1 cellular context compared by ENCODE assay signal in genomic region chr6:15340775-15341174, GRCh38.
A peak's percentile ranks its signal among the peaks of the same experiment; 100 is the strongest.
TF ChIP-seq lines count a peak whose summit lies in the region.

No MANE protein-coding gene starts in this region.

TF ChIP-seq in GM12878, 131 proteins besides CTCF, POLR2A, EP300 and RAD21 (continued from another document):
- no peak for TF ChIP-seq REST (IDR thresholded peaks at IDR 0.05; ENCODE audit: low read depth, low read length)
- TF ChIP-seq MYB (IDR thresholded peaks at IDR 0.05; ENCODE audit: borderline replicate concordance, low read depth, low read length), result no peak
- TF ChIP-seq ETV6 (conservative IDR thresholded peaks at IDR 0.05 in 1 of 2, IDR thresholded peaks at IDR 0.05 in 1 of 2; ENCODE audit: borderline replicate concordance in 1 of 2, low read depth in 1 of 2), result peak in 1 of 2 experiments; percentile 49; a peak in 1 of 4 replicates
- TF ChIP-seq HSF1 (IDR thresholded peaks at IDR 0.05; ENCODE audit: low read depth, low read length), result no peak
- no peak for TF ChIP-seq WRNIP1 (IDR thresholded peaks at IDR 0.05; ENCODE audit: borderline replicate concordance, low read depth, low read length)
- TF ChIP-seq GATAD2B (conservative IDR thresholded peaks at IDR 0.05; ENCODE audit: low read depth), result peak; percentile 49; the same call in 1 of the 2 replicates
- no peak for TF ChIP-seq ZNF622 (IDR thresholded peaks at IDR 0.05)
- TF ChIP-seq SPI1 (IDR thresholded peaks at IDR 0.05; ENCODE audit: borderline replicate concordance, insufficient read depth, low read depth, low read length), result peak; percentile 46; the same call in 1 of the 2 replicates
- no peak for TF ChIP-seq SREBF2 (IDR thresholded peaks at IDR 0.05; ENCODE audit: low read length)
- TF ChIP-seq TARDBP (IDR thresholded peaks at IDR 0.05; ENCODE audit: borderline replicate concordance), result no peak
- no peak for TF ChIP-seq CREM (IDR thresholded peaks at IDR 0.05; ENCODE audit: low read depth)
- peak; percentile 33; the same call in 1 of the 2 replicates for TF ChIP-seq EED (IDR thresholded peaks at IDR 0.05; ENCODE audit: low read depth)
- no peak for TF ChIP-seq HCFC1 (IDR thresholded peaks at IDR 0.05; ENCODE audit: low read length)
- no peak for TF ChIP-seq IRF5 (IDR thresholded peaks at IDR 0.05; ENCODE audit: borderline replicate concordance)
- no peak for TF ChIP-seq ASH2L (IDR thresholded peaks at IDR 0.05; ENCODE audit: borderline replicate concordance, low read depth)
- no peak for TF ChIP-seq ZNF24 (IDR thresholded peaks at IDR 0.05)
- no peak for TF ChIP-seq ZBED1 (IDR thresholded peaks at IDR 0.05; ENCODE audit: borderline replicate concordance)
- TF ChIP-seq PAX5 (IDR thresholded peaks at IDR 0.05; ENCODE audit: borderline replicate concordance, low read depth, low read length), result no peak
- TF ChIP-seq RAD51 (IDR thresholded peaks at IDR 0.05), result peak; percentile 70
- TF ChIP-seq IKZF2 (IDR thresholded peaks at IDR 0.05), result peak; percentile 54 to 56; a peak in 2 of 4 replicates
- TF ChIP-seq SREBF1 (IDR thresholded peaks at IDR 0.05; ENCODE audit: low read length), result no peak
- TF ChIP-seq FOS (IDR thresholded peaks at IDR 0.05; ENCODE audit: borderline replicate concordance, extremely low read depth, insufficient read length), result no peak
- no peak for TF ChIP-seq CEBPB (IDR thresholded peaks at IDR 0.05; ENCODE audit: borderline replicate concordance in 1 of 2, low read depth in 2 of 2, low read length in 2 of 2)
